ENCODE assay signal across 8 cellular contexts in genomic region chr1:111202707-111203623, GRCh38. TPM values are rescaled to one million over a fixed set of nuclear protein-coding genes. Genes with fewer than 3 reads are reported as not detected.
DNase-seq lines count a peak whose midpoint lies in the region; ATAC-seq and FAIRE-seq lines count a peak whose summit lies in the region.

No MANE protein-coding gene starts in this region.

- peak overlapping the region; percentile 81 for H3K4me3 ChIP-seq in thymus (ENCODE audit: low read length)

- H3K27ac Mint-ChIP-seq in activated CD8-positive, alpha-beta memory T cell treated with anti-CD3 and anti-CD28 coated beads, Interleukin-2, amount 10 ng/mL, durations not matched to agents 7 days and 5 days: peak overlapping the region; percentile 97
- H3K27ac Mint-ChIP-seq in T-helper 17 cell: peak overlapping the region; percentile 98

- H3K4me3 Mint-ChIP-seq in activated CD8-positive, alpha-beta memory T cell treated with anti-CD3 and anti-CD28 coated beads, Interleukin-2, amount 10 ng/mL, durations not matched to agents 7 days and 5 days: peak overlapping the region; percentile 97
- peak overlapping the region; percentile 98 for H3K4me3 Mint-ChIP-seq in T-helper 17 cell

- no peak for FAIRE-seq in RCC 7860 (lab: Jason Lieb, UNC)

- WGBS in thymus: 47% methylated on average over 4 of the region's 4 CpGs

- no peaks in the 10 kb centered on the region for H3K36me3 ChIP-seq in thymus (ENCODE audit: control insufficient read depth, insufficient read depth)

- no peaks in the 10 kb centered on the region for H3K27me3 ChIP-seq in thymus (ENCODE audit: control insufficient read depth, insufficient read depth)

- peaks cover 55% of the 10 kb centered on the region for H3K4me1 Mint-ChIP-seq in activated CD8-positive, alpha-beta memory T cell treated with anti-CD3 and anti-CD28 coated beads, Interleukin-2, amount 10 ng/mL, durations not matched to agents 7 days and 5 days
- H3K4me1 Mint-ChIP-seq in T-helper 17 cell: peaks cover 48% of the 10 kb centered on the region

- H3K27ac ChIP-seq in thymus (ENCODE audit: low read depth): peak overlapping the region; percentile 99

- no peaks in the 10 kb centered on the region for H3K27me3 Mint-ChIP-seq in activated CD8-positive, alpha-beta memory T cell treated with anti-CD3 and anti-CD28 coated beads, Interleukin-2, amount 10 ng/mL, durations not matched to agents 7 days and 5 days
- H3K27me3 Mint-ChIP-seq in T-helper 17 cell: no peaks in the 10 kb centered on the region

- no peaks in the 10 kb centered on the region for H3K9me3 ChIP-seq in T-helper 17 cell (ENCODE audit: control insufficient read depth, low read length, poor library complexity, severe bottlenecking)
- no peaks in the 10 kb centered on the region for H3K9me3 ChIP-seq in thymus (ENCODE audit: control insufficient read depth)

- peaks cover 26% of the 10 kb centered on the region for H3K36me3 Mint-ChIP-seq in activated CD8-positive, alpha-beta memory T cell treated with anti-CD3 and anti-CD28 coated beads, Interleukin-2, amount 10 ng/mL, durations not matched to agents 7 days and 5 days
- peaks cover 2% of the 10 kb centered on the region for H3K36me3 Mint-ChIP-seq in T-helper 17 cell (ENCODE audit: low read depth)

- CTCF ChIA-PET in activated CD8-positive, alpha-beta memory T cell treated with anti-CD3 and anti-CD28 coated beads, Interleukin-2, amount 10 ng/mL, durations not matched to agents 7 days and 5 days (lab: Charles Lee): interaction anchor here (0.6 to 15.0 kb wide), 3 partner anchors 19 to 197 kb away, joined by 3 to 392 read pairs (median 3); partner anchors contain the start of gene CHI3L2

- no peak for ATAC-seq in activated CD8-positive, alpha-beta memory T cell treated with anti-CD3 and anti-CD28 coated beads, Interleukin-2, amount 10 ng/mL, durations not matched to agents 7 days and 5 days
- ATAC-seq in T-helper 17 cell (no peak), GM21367 (IDR thresholded peaks at IDR 0.05; ENCODE audit: unreplicated experiment) (no peak), GM21529 (IDR thresholded peaks at IDR 0.05; ENCODE audit: unreplicated experiment) (no peak)

- peaks cover 53% of the 10 kb centered on the region for H3K4me1 ChIP-seq in thymus (ENCODE audit: control insufficient read depth, insufficient read depth, low read length)

- DNase-seq in activated CD8-positive, alpha-beta memory T cell treated with anti-CD3 and anti-CD28 coated beads, Interleukin-2, amount 10 ng/mL, durations not matched to agents 7 days and 5 days: no peak
- no peak for DNase-seq in activated CD8-positive, alpha-beta memory T cell treated with anti-CD3 and anti-CD28 coated beads, Interleukin-2, amount 50 U/mL, for 4 hours
- no peak for DNase-seq in T-helper 17 cell
- peak; percentile 64 for DNase-seq in iPS-NIHi11 (ENCODE audit: low spot score)
- no peak for DNase-seq in RCC 7860 (ENCODE audit: low spot score)

- H3K9me3 Mint-ChIP-seq in activated CD8-positive, alpha-beta memory T cell treated with anti-CD3 and anti-CD28 coated beads, Interleukin-2, amount 10 ng/mL, durations not matched to agents 7 days and 5 days (ENCODE audit: low read depth): no peaks in the 10 kb centered on the region

RNA-seq across cellular contexts. Expression of gene DENND2D, which starts 2.5 kb away (rescaled TPM):
- 100 to 1,000 TPM; 187 to 209 TPM for total RNA-seq in activated CD8-positive, alpha-beta memory T cell treated with anti-CD3 and anti-CD28 coated beads, Interleukin-2, amount 10 ng/mL, durations not matched to agents 7 days and 5 days
- 100 to 1,000 TPM in 1 of 2 donors, 10 to 100 TPM in 1; 62.4 to 126 TPM for total RNA-seq in T-helper 17 cell
- 134 TPM for polyA plus RNA-seq in thymus

RNA-seq across cellular contexts. Expression of gene CHI3L2, which starts 24.5 kb away (rescaled TPM):
- 10 to 100 TPM in 1 of 2 experiments, 1 to 10 TPM in 1; 6.7 to 13.0 TPM for total RNA-seq in activated CD8-positive, alpha-beta memory T cell treated with anti-CD3 and anti-CD28 coated beads, Interleukin-2, amount 10 ng/mL, durations not matched to agents 7 days and 5 days
- 1 to 10 TPM; 8.1 to 9.1 TPM for total RNA-seq in T-helper 17 cell
- 190 TPM for polyA plus RNA-seq in thymus
